1 cellular context compared by ENCODE assay signal in the genomic region with DNA sequence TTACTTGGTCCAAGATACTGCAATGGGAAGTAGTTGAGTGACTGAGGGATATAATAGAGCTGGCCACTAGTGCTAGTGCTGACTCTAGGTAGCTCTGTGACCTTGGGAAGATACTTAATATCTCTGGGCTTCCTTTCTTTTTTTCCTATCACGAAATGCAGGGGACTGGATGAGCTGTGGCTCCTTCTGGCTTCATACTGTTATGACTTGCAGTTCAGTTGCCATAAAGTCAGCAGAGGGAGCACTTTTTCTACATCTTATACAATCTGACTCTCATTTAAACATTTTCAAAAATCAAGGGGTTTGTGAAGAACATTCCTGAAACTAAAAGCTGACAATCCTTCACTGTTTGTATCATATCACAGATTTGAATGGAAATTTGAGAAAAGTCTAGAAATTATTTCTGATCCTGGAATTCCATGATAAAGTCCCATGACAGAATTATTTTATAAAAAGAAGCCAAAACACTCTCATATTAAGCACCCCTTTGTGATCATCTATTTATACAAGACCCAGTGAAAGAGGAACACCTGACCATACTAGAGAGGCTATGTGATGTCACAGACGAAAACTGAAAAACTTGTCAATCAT.
TF ChIP-seq lines count a peak whose summit lies in the region.

No MANE protein-coding gene starts in this region.

TF ChIP-seq in HEK293, 187 proteins besides CTCF, POLR2A, EP300 and RAD21 (continued from another document and continues in another):
- TF ChIP-seq, protein P1, sequence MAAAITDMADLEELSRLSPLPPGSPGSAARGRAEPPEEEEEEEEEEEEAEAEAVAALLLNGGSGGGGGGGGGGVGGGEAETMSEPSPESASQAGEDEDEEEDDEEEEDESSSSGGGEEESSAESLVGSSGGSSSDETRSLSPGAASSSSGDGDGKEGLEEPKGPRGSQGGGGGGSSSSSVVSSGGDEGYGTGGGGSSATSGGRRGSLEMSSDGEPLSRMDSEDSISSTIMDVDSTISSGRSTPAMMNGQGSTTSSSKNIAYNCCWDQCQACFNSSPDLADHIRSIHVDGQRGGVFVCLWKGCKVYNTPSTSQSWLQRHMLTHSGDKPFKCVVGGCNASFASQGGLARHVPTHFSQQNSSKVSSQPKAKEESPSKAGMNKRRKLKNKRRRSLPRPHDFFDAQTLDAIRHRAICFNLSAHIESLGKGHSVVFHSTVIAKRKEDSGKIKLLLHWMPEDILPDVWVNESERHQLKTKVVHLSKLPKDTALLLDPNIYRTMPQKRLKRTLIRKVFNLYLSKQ (tag by site-specific recombination; IDR thresholded peaks at IDR 0.05; ENCODE audit: borderline replicate concordance): no peak
- TF ChIP-seq, protein P2, sequence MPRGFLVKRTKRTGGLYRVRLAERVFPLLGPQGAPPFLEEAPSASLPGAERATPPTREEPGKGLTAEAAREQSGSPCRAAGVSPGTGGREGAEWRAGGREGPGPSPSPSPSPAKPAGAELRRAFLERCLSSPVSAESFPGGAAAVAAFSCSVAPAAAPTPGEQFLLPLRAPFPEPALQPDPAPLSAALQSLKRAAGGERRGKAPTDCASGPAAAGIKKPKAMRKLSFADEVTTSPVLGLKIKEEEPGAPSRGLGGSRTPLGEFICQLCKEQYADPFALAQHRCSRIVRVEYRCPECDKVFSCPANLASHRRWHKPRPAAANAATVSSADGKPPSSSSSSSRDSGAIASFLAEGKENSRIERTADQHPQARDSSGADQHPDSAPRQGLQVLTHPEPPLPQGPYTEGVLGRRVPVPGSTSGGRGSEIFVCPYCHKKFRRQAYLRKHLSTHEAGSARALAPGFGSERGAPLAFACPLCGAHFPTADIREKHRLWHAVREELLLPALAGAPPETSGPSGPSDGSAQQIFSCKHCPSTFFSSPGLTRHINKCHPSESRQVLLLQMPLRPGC (tag by site-specific recombination; IDR thresholded peaks at IDR 0.05): no peak
- TF ChIP-seq ZNF350 (tag by site-specific recombination; IDR thresholded peaks at IDR 0.05) (no peak), ZNF629 (tag by site-specific recombination; IDR thresholded peaks at IDR 0.05) (no peak), KLF7 (tag by site-specific recombination; IDR thresholded peaks at IDR 0.05; ENCODE audit: borderline replicate concordance) (no peak), ZNF704 (tag by site-specific recombination; IDR thresholded peaks at IDR 0.05) (no peak), ZBTB6 (tag by site-specific recombination; IDR thresholded peaks at IDR 0.05) (no peak; the same call in 1 of the 2 replicates), ZNF530 (tag by site-specific recombination; IDR thresholded peaks at IDR 0.05; ENCODE audit: low read depth) (no peak), ZNF548 (tag by site-specific recombination; IDR thresholded peaks at IDR 0.05) (no peak), ZNF654 (tag by site-specific recombination; IDR thresholded peaks at IDR 0.05; ENCODE audit: low read depth) (peak; percentile 75), ATF2 (tag by site-specific recombination; IDR thresholded peaks at IDR 0.05; ENCODE audit: low read depth) (no peak), MYNN (tag by site-specific recombination; IDR thresholded peaks at IDR 0.05; ENCODE audit: borderline replicate concordance) (no peak), ZNF280C (tag by site-specific recombination; IDR thresholded peaks at IDR 0.05) (no peak), ZNF660 (tag by site-specific recombination; IDR thresholded peaks at IDR 0.05) (peak; percentile 61; the same call in 1 of the 2 replicates), ZBTB20 (tag by site-specific recombination; IDR thresholded peaks at IDR 0.05) (no peak), ZNF776 (tag by site-specific recombination; IDR thresholded peaks at IDR 0.05; ENCODE audit: borderline replicate concordance) (no peak), PRDM1 (tag by site-specific recombination; IDR thresholded peaks at IDR 0.05) (peak; percentile 44; the same call in 1 of the 2 replicates), ZNF596 (tag by site-specific recombination; IDR thresholded peaks at IDR 0.05) (no peak), ZNF544 (tag by site-specific recombination; IDR thresholded peaks at IDR 0.05) (no peak), SCRT1 (tag by site-specific recombination; IDR thresholded peaks at IDR 0.05; ENCODE audit: borderline replicate concordance) (no peak), ZNF514 (tag by site-specific recombination; IDR thresholded peaks at IDR 0.05) (no peak), PRDM2 (tag by site-specific recombination; IDR thresholded peaks at IDR 0.05; ENCODE audit: borderline replicate concordance) (no peak), ZNF239 (tag by site-specific recombination; IDR thresholded peaks at IDR 0.05) (no peak), ZBTB7A (tag by site-specific recombination; IDR thresholded peaks at IDR 0.05; ENCODE audit: low read depth) (no peak), PATZ1 (tag by site-specific recombination; IDR thresholded peaks at IDR 0.05) (0 out of 2 replicates have a peak, but pooled peaks have one; percentile 19), ZNF202 (tag by site-specific recombination; IDR thresholded peaks at IDR 0.05; ENCODE audit: borderline replicate concordance) (no peak), ZNF416 (tag by site-specific recombination; IDR thresholded peaks at IDR 0.05) (no peak), ZNF184 (tag by site-specific recombination; IDR thresholded peaks at IDR 0.05) (no peak), ZNF488 (tag by site-specific recombination; IDR thresholded peaks at IDR 0.05) (no peak), SP7 (tag by site-specific recombination; IDR thresholded peaks at IDR 0.05) (no peak), YY1 (tag by site-specific recombination; IDR thresholded peaks at IDR 0.05) (no peak)
- TF ChIP-seq, protein P3, sequence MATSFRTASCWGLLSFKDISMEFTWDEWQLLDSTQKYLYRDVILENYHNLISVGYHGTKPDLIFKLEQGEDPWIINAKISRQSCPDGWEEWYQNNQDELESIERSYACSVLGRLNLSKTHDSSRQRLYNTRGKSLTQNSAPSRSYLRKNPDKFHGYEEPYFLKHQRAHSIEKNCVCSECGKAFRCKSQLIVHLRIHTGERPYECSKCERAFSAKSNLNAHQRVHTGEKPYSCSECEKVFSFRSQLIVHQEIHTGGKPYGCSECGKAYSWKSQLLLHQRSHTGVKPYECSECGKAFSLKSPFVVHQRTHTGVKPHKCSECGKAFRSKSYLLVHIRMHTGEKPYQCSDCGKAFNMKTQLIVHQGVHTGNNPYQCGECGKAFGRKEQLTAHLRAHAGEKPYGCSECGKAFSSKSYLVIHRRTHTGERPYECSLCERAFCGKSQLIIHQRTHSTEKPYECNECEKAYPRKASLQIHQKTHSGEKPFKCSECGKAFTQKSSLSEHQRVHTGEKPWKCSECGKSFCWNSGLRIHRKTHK (tag by site-specific recombination; IDR thresholded peaks at IDR 0.05): no peak
